In genomic region chr6:80106418-80107235, GRCh38 we compare ENCODE assay signal across 8 cellular contexts. TPM values are rescaled to one million over a fixed set of nuclear protein-coding genes. Genes with fewer than 3 reads are reported as not detected.
A peak's percentile ranks its signal among the peaks of the same experiment; 100 is the strongest.
DNase-seq lines count a peak whose midpoint lies in the region; ATAC-seq and TF ChIP-seq lines count a peak whose summit lies in the region.

Gene BCKDHB, plus strand, starts transcription at chr6:80106671. Its CDS starts 23 bp downstream, at chr6:80106694.

- H3K4me3 ChIP-seq in GM12864 (ENCODE audit: low read depth, low read length) (peak within 1 kb of the TSS; percentile 72), ovary (peak within 1 kb of the TSS; percentile 88), thyroid gland (replicated peaks in 1 of 3) (peak within 1 kb of the TSS; percentile 37 to 68 (median 64))

- intact Hi-C loops in Right ventricle myocardium inferior (cut with DNase I): loop anchor here (1.0 kb wide), 1 partner anchor 102 kb away; the partner anchor contains the start of gene TTK
- intact Hi-C loops in ovary (cut with DNase I): no loop called here
- intact Hi-C loops in thyroid gland (cut with DNase I): no loop called here

- WGBS in ovary, 3 donors: 0% methylated on average over 37 to 56 of the region's 56 CpGs
- 0 to 1% methylated on average over 17 to 23 of the region's 56 CpGs for WGBS in thyroid gland, 2 donors

- TF ChIP-seq POLR2A in ovary (IDR thresholded peaks at IDR 0.05): peak; percentile 86
- peak; percentile 48 to 98 for TF ChIP-seq POLR2A in thyroid gland (IDR thresholded peaks at IDR 0.05)

- peak; percentile 19 for TF ChIP-seq EP300 in ovary (IDR thresholded peaks at IDR 0.05)

- H3K36me3 ChIP-seq in ovary (no peaks in the 10 kb centered on the region), thyroid gland (no peaks in the 10 kb centered on the region)

- no peak for TF ChIP-seq CTCF in GM12864 (IDR thresholded peaks at IDR 0.05; ENCODE audit: low read depth, low read length, missing control alignments)
- TF ChIP-seq CTCF in ovary (IDR thresholded peaks at IDR 0.05): no peak
- no peak for TF ChIP-seq CTCF in thyroid gland (IDR thresholded peaks at IDR 0.05)

- H3K27me3 ChIP-seq in ovary: no peaks in the 10 kb centered on the region
- no peaks in the 10 kb centered on the region for H3K27me3 ChIP-seq in thyroid gland

- H3K4me1 ChIP-seq in ovary (ENCODE audit: insufficient read depth) (peaks cover 2% of the 10 kb centered on the region), thyroid gland (no peaks in the 10 kb centered on the region)

- H3K9me3 ChIP-seq in ovary (no peaks in the 10 kb centered on the region), thyroid gland (no peaks in the 10 kb centered on the region)

- H3K27ac ChIP-seq in ovary (peak within 1 kb of the TSS; percentile 66 to 79), thyroid gland (peak within 1 kb of the TSS; percentile 58 to 71 (median 69))

- DNase-seq in GM12864 (ENCODE audit: low read depth) (peak; percentile 96), NCI-H1417 (lab: John Stamatoyannopoulos, UW) (peak; percentile 98 to 100 (median 98)), SW 1271 (lab: John Stamatoyannopoulos, UW) (peak; percentile 94 to 97), Right ventricle myocardium inferior (ENCODE audit: missing footprints) (peak; percentile 99), ovary (peak; percentile 98 to 99 (median 98)), thyroid gland (peak; percentile 99)
- DNase-seq in activated naive CD8-positive, alpha-beta T cell treated with anti-CD3 and anti-CD28 coated beads, Interleukin-2, amount 50 U/mL, for 16 hours (ENCODE audit: low read depth, low spot score): peak; percentile 99

- ATAC-seq in HG02759 (IDR thresholded peaks at IDR 0.05; ENCODE audit: unreplicated experiment) (peak; percentile 99), Right ventricle myocardium inferior (peak; percentile 100)

RNA-seq across cellular contexts. Expression of gene BCKDHB, which starts in this region (rescaled TPM):
- 28.5 TPM for total RNA-seq in Right ventricle myocardium inferior
- total RNA-seq in ovary: 10 to 100 TPM; 12.0 to 33.4 (median 24.7) TPM
- 10 to 100 TPM; 17.4 to 18.7 TPM for polyA plus RNA-seq in ovary
- 10 to 100 TPM; 16.7 to 36.9 (median 24.4) TPM for total RNA-seq in thyroid gland

Comparison
In these comparisons a context has a peak if more than half of its experiments do, and no peak if none do; other contexts are left out.
1. Peak in every context shown above with its lines: DNase-seq, ATAC-seq, H3K4me3 ChIP-seq and H3K27ac ChIP-seq.